In genomic region chr15:93428807-93429351, GRCh38 we compare ENCODE assay signal across 21 cellular contexts.
"Had no signal": no experiment of that assay in that cellular context is flagged by ENCODE, and none has a peak within 500 bp of the region (broad histone marks: within the 10 kb centered on the region; RNA-seq: fewer than 3 reads in every experiment).

No MANE protein-coding gene starts in this region.

- H3K4me1 ChIP-seq: left lung, prostate gland, spleen had no signal

- H3K27me3 ChIP-seq: gastrocnemius medialis, left lung, ovary had no signal

- H3K9me3 ChIP-seq: gastrocnemius medialis, ovary, prostate gland, thoracic aorta had no signal

- H3K36me3 Mint-ChIP-seq: activated naive CD8-positive, alpha-beta T cell treated with anti-CD3 and anti-CD28 coated beads for 36 hours; naive thymus-derived CD8-positive, alpha-beta T cell; type B pancreatic cell had no signal

- H3K27ac ChIP-seq: gastrocnemius medialis, left lung, ovary, prostate gland, SK-N-MC, spleen, thoracic aorta had no signal

- H3K4me1 Mint-ChIP-seq: activated naive CD8-positive, alpha-beta T cell treated with anti-CD3 and anti-CD28 coated beads for 36 hours; activated T-helper 17 cell treated with anti-CD3 and anti-CD28 coated beads, Interleukin-2, amount 50 U/mL, for 72 hours; naive thymus-derived CD8-positive, alpha-beta T cell had no signal

- DNase-seq: activated CD8-positive, alpha-beta memory T cell treated with anti-CD3 and anti-CD28 coated beads for 24 hours; activated CD8-positive, alpha-beta memory T cell treated with anti-CD3 and anti-CD28 coated beads, Interleukin-2, amount 50 U/mL, for 4 hours; activated naive CD4-positive, alpha-beta T cell; activated naive CD8-positive, alpha-beta T cell treated with anti-CD3 and anti-CD28 coated beads for 36 hours; activated T-cell treated with anti-CD3 and anti-CD28 coated beads, Interleukin-2, amount 50 U/mL, for 24 hours; cerebellar nuclear complex; erythroblast; left lung; naive thymus-derived CD8-positive, alpha-beta T cell; ovary; spleen; stimulated activated CD4-positive, alpha-beta T cell treated with anti-CD3 and anti-CD28 coated beads, Interleukin-4, amount 100 ng/mL, for 1 hour; stimulated activated naive CD4-positive, alpha-beta T cell had no signal

- H3K36me3 ChIP-seq: gastrocnemius medialis, left lung, ovary, prostate gland, spleen, thoracic aorta had no signal

- ATAC-seq: activated T-helper 17 cell treated with anti-CD3 and anti-CD28 coated beads, Interleukin-2, amount 50 U/mL, for 72 hours; left lung; naive thymus-derived CD8-positive, alpha-beta T cell; WTC11 had no signal

- H3K27me3 Mint-ChIP-seq: activated naive CD8-positive, alpha-beta T cell treated with anti-CD3 and anti-CD28 coated beads for 36 hours; activated T-cell treated with anti-CD3 and anti-CD28 coated beads, Interleukin-2, amount 50 U/mL, for 24 hours; type B pancreatic cell had no signal

- H3K27ac Mint-ChIP-seq: activated naive CD8-positive, alpha-beta T cell treated with anti-CD3 and anti-CD28 coated beads for 36 hours; activated T-cell treated with anti-CD3 and anti-CD28 coated beads, Interleukin-2, amount 50 U/mL, for 24 hours; activated T-helper 17 cell treated with anti-CD3 and anti-CD28 coated beads, Interleukin-2, amount 50 U/mL, for 72 hours; naive thymus-derived CD8-positive, alpha-beta T cell; type B pancreatic cell; WTC11 had no signal

- H3K9me3 Mint-ChIP-seq: activated T-cell treated with anti-CD3 and anti-CD28 coated beads, Interleukin-2, amount 50 U/mL, for 24 hours; activated T-helper 17 cell treated with anti-CD3 and anti-CD28 coated beads, Interleukin-2, amount 50 U/mL, for 72 hours; type B pancreatic cell had no signal

- H3K4me3 ChIP-seq: gastrocnemius medialis, left lung, lung, ovary, prostate gland, SK-N-MC, spleen, thoracic aorta had no signal

- H3K4me3 Mint-ChIP-seq: activated naive CD8-positive, alpha-beta T cell treated with anti-CD3 and anti-CD28 coated beads for 36 hours; activated T-cell treated with anti-CD3 and anti-CD28 coated beads, Interleukin-2, amount 50 U/mL, for 24 hours; activated T-helper 17 cell treated with anti-CD3 and anti-CD28 coated beads, Interleukin-2, amount 50 U/mL, for 72 hours; naive thymus-derived CD8-positive, alpha-beta T cell; type B pancreatic cell; WTC11 had no signal
